In the genomic region with DNA sequence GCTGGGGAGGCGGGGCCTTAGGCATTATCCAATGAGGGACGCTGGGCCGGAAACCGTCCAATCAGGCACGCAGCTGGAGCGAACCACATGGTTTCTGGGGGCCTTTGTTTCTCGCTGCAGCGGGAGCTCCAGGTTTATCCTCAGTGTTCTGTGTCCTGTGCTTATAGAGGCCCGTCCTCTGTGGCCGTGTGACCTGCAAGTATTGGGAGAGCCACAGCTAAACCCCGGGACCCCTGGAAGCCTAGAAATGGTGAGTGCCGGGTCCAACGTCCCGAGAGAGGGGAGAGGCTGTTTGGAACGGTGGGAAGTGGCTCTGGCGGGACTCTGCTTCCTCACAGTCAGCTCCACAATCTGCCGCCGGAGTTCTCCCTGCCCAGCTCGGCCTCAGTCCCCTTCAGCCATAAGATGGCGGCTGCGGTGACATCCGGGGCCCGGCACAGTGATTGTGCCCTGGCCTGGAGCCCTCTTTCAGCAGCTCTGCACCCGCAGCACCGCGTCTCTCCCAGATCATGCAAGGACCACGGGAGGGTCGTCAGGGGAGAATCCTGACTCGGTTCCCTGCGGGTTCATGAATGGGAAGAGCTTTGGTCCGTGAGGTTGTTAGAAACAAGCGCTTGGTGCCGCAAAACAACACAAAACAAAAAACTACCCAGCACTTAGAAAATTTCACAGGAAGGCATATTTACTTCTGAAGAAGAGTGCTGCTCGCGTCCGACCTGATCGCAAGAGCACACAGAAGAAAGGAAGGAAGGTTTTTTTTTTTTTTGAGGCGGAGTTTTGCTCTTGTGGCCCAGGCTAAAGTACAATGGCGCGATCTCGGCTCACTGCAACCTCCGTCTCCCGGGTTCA, we compare ENCODE assay signal across 1 cellular context.
A peak's percentile ranks its signal among the peaks of the same experiment; 100 is the strongest.
TF ChIP-seq lines count a peak whose summit lies in the region.

TSS of gene ZNF253 (plus strand) at position 133 of the 849 bp plus-strand sequence. CDS start at position 248, 115 bp downstream.

TF ChIP-seq in SK-N-SH, 30 proteins besides CTCF, POLR2A, EP300 and RAD21 (continued from another document):
- TF ChIP-seq PBX3 (IDR thresholded peaks at IDR 0.05) (no peak), RXRA (IDR thresholded peaks at IDR 0.05; ENCODE audit: borderline replicate concordance, low read depth) (no peak), SMC3 (IDR thresholded peaks at IDR 0.05; ENCODE audit: low read depth, low read length) (no peak), REST (IDR thresholded peaks at IDR 0.05; ENCODE audit: low read depth, low read length) (peak; percentile 46; the same call in 1 of the 2 replicates), FOXJ3 (CRISPR knock-in tag; IDR thresholded peaks at IDR 0.05) (no peak), FOXM1 (IDR thresholded peaks at IDR 0.05; ENCODE audit: low read depth) (no peak), TCF12 (IDR thresholded peaks at IDR 0.05) (no peak), YY1 (IDR thresholded peaks at IDR 0.05; ENCODE audit: low read depth) (peak; percentile 89), NFIC (IDR thresholded peaks at IDR 0.05; ENCODE audit: borderline replicate concordance) (no peak), TAF1 (IDR thresholded peaks at IDR 0.05; ENCODE audit: borderline replicate concordance, low read depth, low read length) (peak; percentile 76; the same call in 1 of the 2 replicates), FOSL2 (IDR thresholded peaks at IDR 0.05; ENCODE audit: borderline replicate concordance, low read depth) (no peak), MXI1 (IDR thresholded peaks at IDR 0.05; ENCODE audit: low read depth, low read length) (peak; percentile 80), ELF1 (IDR thresholded peaks at IDR 0.05) (no peak)
- TF ChIP-seq, protein P1, sequence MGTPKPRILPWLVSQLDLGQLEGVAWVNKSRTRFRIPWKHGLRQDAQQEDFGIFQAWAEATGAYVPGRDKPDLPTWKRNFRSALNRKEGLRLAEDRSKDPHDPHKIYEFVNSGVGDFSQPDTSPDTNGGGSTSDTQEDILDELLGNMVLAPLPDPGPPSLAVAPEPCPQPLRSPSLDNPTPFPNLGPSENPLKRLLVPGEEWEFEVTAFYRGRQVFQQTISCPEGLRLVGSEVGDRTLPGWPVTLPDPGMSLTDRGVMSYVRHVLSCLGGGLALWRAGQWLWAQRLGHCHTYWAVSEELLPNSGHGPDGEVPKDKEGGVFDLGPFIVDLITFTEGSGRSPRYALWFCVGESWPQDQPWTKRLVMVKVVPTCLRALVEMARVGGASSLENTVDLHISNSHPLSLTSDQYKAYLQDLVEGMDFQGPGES (IDR thresholded peaks at IDR 0.05; ENCODE audit: low read depth, low read length), result peak; percentile 57; the same call in 1 of the 2 replicates
